In genomic region chr5:141782991-141783598, GRCh38 we compare ENCODE assay signal across 25 cellular contexts.
DNase-seq lines count a peak whose midpoint lies in the region; ATAC-seq, FAIRE-seq and TF ChIP-seq lines count a peak whose summit lies in the region.
"Had no signal": no experiment of that assay in that cellular context is flagged by ENCODE, and none has a peak within 500 bp of the region (broad histone marks: within the 10 kb centered on the region; RNA-seq: fewer than 3 reads in every experiment).

No MANE protein-coding gene starts in this region.

- no peaks in the 10 kb centered on the region for H3K79me2 ChIP-seq in neural progenitor cell (ENCODE audit: low read depth)

- H3K4me1 ChIP-seq in A549 (peaks cover 28% of the 10 kb centered on the region), neural progenitor cell (peaks cover 23% of the 10 kb centered on the region)
- H3K4me1 ChIP-seq: right lobe of liver had no signal

- ATAC-seq in A549 = peak; percentile 47 to 73; a peak in 5 of 6 replicates
- no peak for ATAC-seq in activated CD8-positive, alpha-beta memory T cell treated with anti-CD3 and anti-CD28 coated beads, Interleukin-2, amount 10 ng/mL, durations not matched to agents 7 days and 5 days
- ATAC-seq: gastrocnemius medialis, HCT116, natural killer cell, right lobe of liver had no signal

- FAIRE-seq in A549 (lab: Jason Lieb, UNC) (no peak), RCC 7860 (lab: Jason Lieb, UNC) (peak; percentile 87)
- FAIRE-seq: endometrium had no signal

- no peak overlapping the region for H3K4me3 Mint-ChIP-seq in neural progenitor cell
- H3K4me3 Mint-ChIP-seq in activated CD8-positive, alpha-beta memory T cell treated with anti-CD3 and anti-CD28 coated beads, Interleukin-2, amount 10 ng/mL, durations not matched to agents 7 days and 5 days = no peak overlapping the region
- H3K4me3 Mint-ChIP-seq: activated naive CD4-positive, alpha-beta T cell treated with anti-CD3 and anti-CD28 coated beads for 36 hours; B cell; dendritic cell treated with granulocyte-macrophage colony-stimulating factor and Interleukin-4, amounts not matched to agents 40 ng/mL and 50 ng/mL, for 4 days; natural killer cell had no signal

- H3K27ac Mint-ChIP-seq in neural progenitor cell = no peak overlapping the region
- H3K27ac Mint-ChIP-seq in activated CD8-positive, alpha-beta memory T cell treated with anti-CD3 and anti-CD28 coated beads, Interleukin-2, amount 10 ng/mL, durations not matched to agents 7 days and 5 days = no peak overlapping the region
- H3K27ac Mint-ChIP-seq: activated naive CD4-positive, alpha-beta T cell treated with anti-CD3 and anti-CD28 coated beads for 36 hours; B cell; dendritic cell treated with granulocyte-macrophage colony-stimulating factor and Interleukin-4, amounts not matched to agents 40 ng/mL and 50 ng/mL, for 4 days; natural killer cell had no signal

- no peak for TF ChIP-seq EP300 in A549 (IDR thresholded peaks at IDR 0.05)

- H3K9me3 Mint-ChIP-seq in neural progenitor cell = no peaks in the 10 kb centered on the region
- H3K9me3 Mint-ChIP-seq in activated CD8-positive, alpha-beta memory T cell treated with anti-CD3 and anti-CD28 coated beads, Interleukin-2, amount 10 ng/mL, durations not matched to agents 7 days and 5 days (ENCODE audit: low read depth) = no peaks in the 10 kb centered on the region
- H3K9me3 Mint-ChIP-seq: activated naive CD4-positive, alpha-beta T cell treated with anti-CD3 and anti-CD28 coated beads for 36 hours; dendritic cell treated with granulocyte-macrophage colony-stimulating factor and Interleukin-4, amounts not matched to agents 40 ng/mL and 50 ng/mL, for 4 days; natural killer cell had no signal

- H4K20me1 ChIP-seq in neural progenitor cell (ENCODE audit: low read depth) = no peaks in the 10 kb centered on the region

- no peak for TF ChIP-seq RAD21 in A549 (conservative IDR thresholded peaks at IDR 0.05 in 1 of 2, IDR thresholded peaks at IDR 0.05 in 1 of 2)

- peak; percentile 25 to 31 for DNase-seq in A549 (ENCODE audit: low read depth in 1 of 2, low spot score in 1 of 2)
- peak; percentile 70 for DNase-seq in RCC 7860 (ENCODE audit: low spot score)
- peak; percentile 40 for DNase-seq in epithelial cell of esophagus (ENCODE audit: low read depth)
- DNase-seq in neural progenitor cell (ENCODE audit: low spot score) = no peak
- no peak for DNase-seq in activated CD8-positive, alpha-beta memory T cell treated with anti-CD3 and anti-CD28 coated beads, Interleukin-2, amount 10 ng/mL, durations not matched to agents 7 days and 5 days
- no peak for DNase-seq in DMS153 treated with DMSO at 0.1 percent for 48 hours (lab: John Stamatoyannopoulos, UW; ENCODE audit: unreplicated experiment)
- no peak for DNase-seq in coronary artery (ENCODE audit: low spot score)
- DNase-seq in C1 segment of cervical spinal cord (lab: John Stamatoyannopoulos, UW) = no peak
- DNase-seq: 8988T; activated CD4-positive, alpha-beta T cell treated with anti-CD3 and anti-CD28 coated beads, Interleukin-2, amount 50 U/mL, for 1 hour; activated naive CD4-positive, alpha-beta T cell treated with anti-CD3 and anti-CD28 coated beads for 36 hours; gastrocnemius medialis; GDM1; midbrain; MM.1S; natural killer cell; NCI-H2081; right lobe of liver; stimulated activated CD4-positive, alpha-beta T cell treated with anti-CD3 and anti-CD28 coated beads, Interleukin-12 subunit alpha, Interleukin-12 subunit beta, amount 100 ng/mL, for 4 hours; stimulated activated CD4-positive, alpha-beta T cell treated with anti-CD3 and anti-CD28 coated beads, Interleukin-4, amount 100 ng/mL, for 1 hour; T1000 had no signal

- H3K36me3 Mint-ChIP-seq in neural progenitor cell = no peaks in the 10 kb centered on the region
- no peaks in the 10 kb centered on the region for H3K36me3 Mint-ChIP-seq in activated CD8-positive, alpha-beta memory T cell treated with anti-CD3 and anti-CD28 coated beads, Interleukin-2, amount 10 ng/mL, durations not matched to agents 7 days and 5 days
- H3K36me3 Mint-ChIP-seq: natural killer cell had no signal

- no peak overlapping the region for H3K9ac ChIP-seq in neural progenitor cell

- POLR2A ChIA-PET in A549 (lab: Yijun Ruan, JAX) = no interaction called here

- H3K27me3 Mint-ChIP-seq in neural progenitor cell (ENCODE audit: insufficient read depth, low read depth) = peaks cover 10% of the 10 kb centered on the region
- peaks cover 12% of the 10 kb centered on the region for H3K27me3 Mint-ChIP-seq in activated CD8-positive, alpha-beta memory T cell treated with anti-CD3 and anti-CD28 coated beads, Interleukin-2, amount 10 ng/mL, durations not matched to agents 7 days and 5 days

- peaks cover 8% of the 10 kb centered on the region for H3F3A ChIP-seq in neural progenitor cell (ENCODE audit: low read depth)

- no peak overlapping the region for H3K4me3 ChIP-seq in A549
- no peak overlapping the region for H3K4me3 ChIP-seq in epithelial cell of esophagus (ENCODE audit: low read length)
- H3K4me3 ChIP-seq in neural progenitor cell = no peak overlapping the region
- H3K4me3 ChIP-seq in coronary artery = no peak overlapping the region
- H3K4me3 ChIP-seq: gastrocnemius medialis, right lobe of liver had no signal

- 35% methylated on average over 8 of the region's 11 CpGs for whole genome bisulfite sequencing in A549 (ENCODE audit: missing lambda C conversion rate)

- no peaks in the 10 kb centered on the region for H3K27me3 ChIP-seq in neural progenitor cell
- H3K27me3 ChIP-seq: gastrocnemius medialis, right lobe of liver had no signal

- TF ChIP-seq POLR2A in A549 (IDR thresholded peaks at IDR 0.05; ENCODE audit: low read length) = no peak

- peak overlapping the region; percentile 4; the same call in 1 of the 3 replicates for H3K4me2 ChIP-seq in A549
- peak overlapping the region; percentile 1 for H3K4me2 ChIP-seq in neural progenitor cell

- no peak overlapping the region for H2AFZ ChIP-seq in neural progenitor cell (replicated peaks)

- H3K27ac ChIP-seq in A549 (peak overlapping the region in 1 of 2 experiments; percentile 58; a peak in 3 of 6 replicates), neural progenitor cell (no peak overlapping the region), coronary artery (no peak overlapping the region)
- H3K27ac ChIP-seq: gastrocnemius medialis, right lobe of liver had no signal

- no peaks in the 10 kb centered on the region for H3K36me3 ChIP-seq in neural progenitor cell
- H3K36me3 ChIP-seq: gastrocnemius medialis, right lobe of liver had no signal

- CTCF ChIA-PET in A549 (lab: Yijun Ruan, JAX) = interaction anchor here (1.3 to 5.6 kb wide), 2 partner anchors 91 to 96 kb away, joined by 3 to 22 read pairs; partner anchors contain the start of gene PCDH1
- CTCF ChIA-PET in activated CD8-positive, alpha-beta memory T cell treated with anti-CD3 and anti-CD28 coated beads, Interleukin-2, amount 10 ng/mL, durations not matched to agents 7 days and 5 days (lab: Charles Lee) = no interaction called here

- TF ChIP-seq CTCF in A549 (IDR thresholded peaks at IDR 0.05) = no peak
- no peak for TF ChIP-seq CTCF in epithelial cell of esophagus (IDR thresholded peaks at IDR 0.05; ENCODE audit: insufficient read depth, low read depth, low read length, missing control alignments)
- no peak for TF ChIP-seq CTCF in neural progenitor cell (IDR thresholded peaks at IDR 0.05)
- TF ChIP-seq CTCF in coronary artery (IDR thresholded peaks at IDR 0.05) = no peak

- H3K9me3 ChIP-seq in A549 (no peaks in the 10 kb centered on the region), neural progenitor cell (ENCODE audit: low read depth) (no peaks in the 10 kb centered on the region)
- H3K9me3 ChIP-seq: gastrocnemius medialis, right lobe of liver had no signal

- H3K4me1 Mint-ChIP-seq in neural progenitor cell = peaks cover 48% of the 10 kb centered on the region
- H3K4me1 Mint-ChIP-seq in activated CD8-positive, alpha-beta memory T cell treated with anti-CD3 and anti-CD28 coated beads, Interleukin-2, amount 10 ng/mL, durations not matched to agents 7 days and 5 days = no peaks in the 10 kb centered on the region
- H3K4me1 Mint-ChIP-seq: B cell, natural killer cell had no signal

TF ChIP-seq in A549, 52 proteins besides CTCF, POLR2A, EP300 and RAD21:
- no peak for TF ChIP-seq FOSL2 (IDR thresholded peaks at IDR 0.05)
- 0 out of 2 replicates have a peak, but pooled peaks have one; percentile 29 for TF ChIP-seq FOSL2 (CRISPR knock-in tag; IDR thresholded peaks at IDR 0.05)
- TF ChIP-seq BCL3 (IDR thresholded peaks at IDR 0.05) = no peak

Comparison
In these comparisons a context has a peak if more than half of its experiments do, and no peak if none do; other contexts are left out.
1. DNase-seq: peak in A549 (2 of 2), RCC 7860 (single experiment) and epithelial cell of esophagus (single experiment); none in neural progenitor cell (single experiment), activated CD8-positive, alpha-beta memory T cell treated with anti-CD3 and anti-CD28 coated beads, Interleukin-2, amount 10 ng/mL, durations not matched to agents 7 days and 5 days (single experiment), DMS153 treated with DMSO at 0.1 percent for 48 hours (single experiment), coronary artery (single experiment) and C1 segment of cervical spinal cord (0 of 14).